ENCODE assay signal across 23 cellular contexts in genomic region chr16:5851583-5851982, GRCh38.
A peak's percentile ranks its signal among the peaks of the same experiment; 100 is the strongest.
DNase-seq lines count a peak whose midpoint lies in the region; ATAC-seq, FAIRE-seq and TF ChIP-seq lines count a peak whose summit lies in the region.
"Had no signal": no experiment of that assay in that cellular context is flagged by ENCODE, and none has a peak within 500 bp of the region (broad histone marks: within the 10 kb centered on the region; RNA-seq: fewer than 3 reads in every experiment).

No MANE protein-coding gene starts in this region.

- H3K36me3 Mint-ChIP-seq in activated T-helper 1 cell treated with anti-CD3 and anti-CD28 coated beads, Interleukin-12 subunit alpha, Interleukin-12 subunit beta, Interleukin-2, Interleukin-4 antibody, amounts not matched to agents 30 ng/mL and 10 ng/mL and 1 ng/mL, durations not matched to agents 14 hours and 24 hours and 36 hours (ENCODE audit: low read depth), result no peaks in the 10 kb centered on the region
- no peaks in the 10 kb centered on the region for H3K36me3 Mint-ChIP-seq in HFFc6 (ENCODE audit: low read depth)

- no peak overlapping the region for H3K4me3 Mint-ChIP-seq in activated T-helper 1 cell treated with anti-CD3 and anti-CD28 coated beads, Interleukin-12 subunit alpha, Interleukin-12 subunit beta, Interleukin-2, Interleukin-4 antibody, amounts not matched to agents 30 ng/mL and 10 ng/mL and 1 ng/mL, durations not matched to agents 14 hours and 24 hours and 36 hours
- H3K4me3 Mint-ChIP-seq in HFFc6, result no peak overlapping the region
- H3K4me3 Mint-ChIP-seq: T-helper 1 cell treated with Interleukin-12 subunit alpha and Interleukin-12 subunit beta and Interleukin-4 antibody, amounts not matched to agents 30 μg/mL and 1 μg/mL, for 36 hours had no signal

- peaks cover 30% of the 10 kb centered on the region for H3F3A ChIP-seq in MM.1S (ENCODE audit: insufficient read depth, low read length)

- no peaks in the 10 kb centered on the region for H3K4me1 Mint-ChIP-seq in activated T-helper 1 cell treated with anti-CD3 and anti-CD28 coated beads, Interleukin-12 subunit alpha, Interleukin-12 subunit beta, Interleukin-2, Interleukin-4 antibody, amounts not matched to agents 30 ng/mL and 10 ng/mL and 1 ng/mL, durations not matched to agents 14 hours and 24 hours and 36 hours (ENCODE audit: low read depth)
- H3K4me1 Mint-ChIP-seq in HFFc6 (ENCODE audit: low read depth), result no peaks in the 10 kb centered on the region

- no peak for ATAC-seq in SK-N-SH treated with all-trans-retinoic acid at 6 μM for 48 hours
- ATAC-seq: K562 had no signal

- H3K27ac ChIP-seq in MM.1S (ENCODE audit: low read length), result peak overlapping the region; percentile 86
- H3K27ac ChIP-seq: C4-2B, Peyer's patch had no signal

- intact Hi-C loops in activated T-helper 1 cell treated with anti-CD3 and anti-CD28 coated beads, Interleukin-12 subunit alpha, Interleukin-12 subunit beta, Interleukin-2, Interleukin-4 antibody, amounts not matched to agents 30 ng/mL and 10 ng/mL and 1 ng/mL, durations not matched to agents 14 hours and 24 hours and 36 hours (cut with micrococcal nuclease), result no loop called here

- H3K27ac Mint-ChIP-seq in activated T-helper 1 cell treated with anti-CD3 and anti-CD28 coated beads, Interleukin-12 subunit alpha, Interleukin-12 subunit beta, Interleukin-2, Interleukin-4 antibody, amounts not matched to agents 30 ng/mL and 10 ng/mL and 1 ng/mL, durations not matched to agents 14 hours and 24 hours and 36 hours, result no peak overlapping the region
- no peak overlapping the region for H3K27ac Mint-ChIP-seq in HFFc6
- H3K27ac Mint-ChIP-seq: T-helper 1 cell treated with Interleukin-12 subunit alpha and Interleukin-12 subunit beta and Interleukin-4 antibody, amounts not matched to agents 30 μg/mL and 1 μg/mL, for 36 hours had no signal

- H3K4me3 ChIP-seq in MM.1S (ENCODE audit: low read length), result peak overlapping the region; percentile 35
- H3K4me3 ChIP-seq in bronchial epithelial cell (ENCODE audit: low read depth, low read length), result no peak overlapping the region
- H3K4me3 ChIP-seq: K562, Peyer's patch had no signal

- DNase-seq in MM.1S (peak; percentile 97), RPMI8226 (peak; percentile 75), bronchial epithelial cell (ENCODE audit: low read depth) (peak; percentile 9), urothelium cell line (ENCODE audit: low spot score) (peak; percentile 66), HFFc6 (no peak)
- DNase-seq in activated T-helper 1 cell treated with anti-CD3 and anti-CD28 coated beads, Interleukin-12 subunit alpha, Interleukin-12 subunit beta, Interleukin-2, Interleukin-4 antibody, amounts not matched to agents 30 ng/mL and 10 ng/mL and 1 ng/mL, durations not matched to agents 14 hours and 24 hours and 36 hours (ENCODE audit: low spot score), result no peak
- DNase-seq: ACHN, AML-193, GF-D8, HCEC 1CT, NCI-H1048, NCI-H1436 treated with DMSO at 0.1 percent for 48 hours, NCI-H2029, NCI-H345, NCI-H524 treated with DMSO at 0.1 percent for 48 hours, Peyer's patch, SIG-M5 had no signal

- H3K9me2 ChIP-seq in MM.1S (replicated peaks; ENCODE audit: insufficient read depth, low read length), result no peaks in the 10 kb centered on the region

- peaks cover 43% of the 10 kb centered on the region for H3K4me1 ChIP-seq in MM.1S (ENCODE audit: low read length)
- H3K4me1 ChIP-seq: Peyer's patch had no signal

- H2AFZ ChIP-seq in MM.1S (ENCODE audit: low read length), result peak overlapping the region; percentile 52

- TF ChIP-seq CTCF in MM.1S (IDR thresholded peaks at IDR 0.05; ENCODE audit: low read length) (no peak), bronchial epithelial cell (IDR thresholded peaks at IDR 0.05; ENCODE audit: insufficient read depth, low read length, severe bottlenecking) (no peak), HFFc6 (IDR thresholded peaks at IDR 0.05) (no peak)

- H3K9me3 Mint-ChIP-seq in activated T-helper 1 cell treated with anti-CD3 and anti-CD28 coated beads, Interleukin-12 subunit alpha, Interleukin-12 subunit beta, Interleukin-2, Interleukin-4 antibody, amounts not matched to agents 30 ng/mL and 10 ng/mL and 1 ng/mL, durations not matched to agents 14 hours and 24 hours and 36 hours, result peaks cover 21% of the 10 kb centered on the region
- peaks cover 38% of the 10 kb centered on the region for H3K9me3 Mint-ChIP-seq in HFFc6

- no peaks in the 10 kb centered on the region for H4K20me1 ChIP-seq in MM.1S (ENCODE audit: insufficient read depth, low read length)

- no peaks in the 10 kb centered on the region for H3K27me3 ChIP-seq in MM.1S (replicated peaks; ENCODE audit: insufficient read depth, low read length)
- H3K27me3 ChIP-seq in bronchial epithelial cell (ENCODE audit: control insufficient read depth, insufficient read depth, low read length), result no peaks in the 10 kb centered on the region
- H3K27me3 ChIP-seq: Peyer's patch had no signal

- no peaks in the 10 kb centered on the region for H3K27me3 Mint-ChIP-seq in activated T-helper 1 cell treated with anti-CD3 and anti-CD28 coated beads, Interleukin-12 subunit alpha, Interleukin-12 subunit beta, Interleukin-2, Interleukin-4 antibody, amounts not matched to agents 30 ng/mL and 10 ng/mL and 1 ng/mL, durations not matched to agents 14 hours and 24 hours and 36 hours (ENCODE audit: insufficient read depth)
- H3K27me3 Mint-ChIP-seq in HFFc6 (ENCODE audit: insufficient read depth), result no peaks in the 10 kb centered on the region

- FAIRE-seq in bronchial epithelial cell (lab: Jason Lieb, UNC) (no peak), urothelium cell line (lab: Jason Lieb, UNC) (no peak)
- FAIRE-seq: GM12891, GM19239, K562 had no signal

- peak overlapping the region; percentile 76 for H3K4me2 ChIP-seq in MM.1S (ENCODE audit: low read depth, low read length)

- no peaks in the 10 kb centered on the region for H3K9me3 ChIP-seq in MM.1S (replicated peaks; ENCODE audit: insufficient read depth, low read length)
- H3K9me3 ChIP-seq: Peyer's patch had no signal

- no peaks in the 10 kb centered on the region for H3K36me3 ChIP-seq in MM.1S (replicated peaks; ENCODE audit: insufficient read depth, low read length)
- H3K36me3 ChIP-seq in bronchial epithelial cell (ENCODE audit: control insufficient read depth, insufficient read depth, low read length), result no peaks in the 10 kb centered on the region
- H3K36me3 ChIP-seq: Peyer's patch had no signal

- H3K79me2 ChIP-seq in MM.1S (ENCODE audit: low read length), result no peaks in the 10 kb centered on the region

- H3K9ac ChIP-seq in MM.1S (ENCODE audit: low read length), result peak overlapping the region; percentile 42

TF ChIP-seq in SK-N-SH treated with all-trans-retinoic acid at 6 μM for 48 hours, 23 proteins besides CTCF, POLR2A, EP300 and RAD21 (continues in another document):
- TF ChIP-seq ARNTL (CRISPR knock-in tag; IDR thresholded peaks at IDR 0.05; ENCODE audit: borderline replicate concordance, low read depth) (no peak), ZFP3 (CRISPR knock-in tag; IDR thresholded peaks at IDR 0.05) (no peak), TCF4 (CRISPR knock-in tag; IDR thresholded peaks at IDR 0.05; ENCODE audit: borderline replicate concordance) (no peak), PPARA (CRISPR knock-in tag; IDR thresholded peaks at IDR 0.05; ENCODE audit: borderline replicate concordance) (no peak), OSR1 (CRISPR knock-in tag; IDR thresholded peaks at IDR 0.05) (no peak), BACH2 (CRISPR knock-in tag; IDR thresholded peaks at IDR 0.05; ENCODE audit: borderline replicate concordance) (no peak), GLIS3 (CRISPR knock-in tag; IDR thresholded peaks at IDR 0.05) (no peak), ESRRG (CRISPR knock-in tag; IDR thresholded peaks at IDR 0.05) (no peak), ZFP30 (CRISPR knock-in tag; IDR thresholded peaks at IDR 0.05) (no peak)
- TF ChIP-seq, protein P1, sequence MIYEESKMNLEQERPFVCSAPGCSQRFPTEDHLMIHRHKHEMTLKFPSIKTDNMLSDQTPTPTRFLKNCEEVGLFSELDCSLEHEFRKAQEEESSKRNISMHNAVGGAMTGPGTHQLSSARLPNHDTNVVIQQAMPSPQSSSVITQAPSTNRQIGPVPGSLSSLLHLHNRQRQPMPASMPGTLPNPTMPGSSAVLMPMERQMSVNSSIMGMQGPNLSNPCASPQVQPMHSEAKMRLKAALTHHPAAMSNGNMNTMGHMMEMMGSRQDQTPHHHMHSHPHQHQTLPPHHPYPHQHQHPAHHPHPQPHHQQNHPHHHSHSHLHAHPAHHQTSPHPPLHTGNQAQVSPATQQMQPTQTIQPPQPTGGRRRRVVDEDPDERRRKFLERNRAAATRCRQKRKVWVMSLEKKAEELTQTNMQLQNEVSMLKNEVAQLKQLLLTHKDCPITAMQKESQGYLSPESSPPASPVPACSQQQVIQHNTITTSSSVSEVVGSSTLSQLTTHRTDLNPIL (CRISPR knock-in tag; IDR thresholded peaks at IDR 0.05; ENCODE audit: low read depth), result no peak
- TF ChIP-seq, protein P2, sequence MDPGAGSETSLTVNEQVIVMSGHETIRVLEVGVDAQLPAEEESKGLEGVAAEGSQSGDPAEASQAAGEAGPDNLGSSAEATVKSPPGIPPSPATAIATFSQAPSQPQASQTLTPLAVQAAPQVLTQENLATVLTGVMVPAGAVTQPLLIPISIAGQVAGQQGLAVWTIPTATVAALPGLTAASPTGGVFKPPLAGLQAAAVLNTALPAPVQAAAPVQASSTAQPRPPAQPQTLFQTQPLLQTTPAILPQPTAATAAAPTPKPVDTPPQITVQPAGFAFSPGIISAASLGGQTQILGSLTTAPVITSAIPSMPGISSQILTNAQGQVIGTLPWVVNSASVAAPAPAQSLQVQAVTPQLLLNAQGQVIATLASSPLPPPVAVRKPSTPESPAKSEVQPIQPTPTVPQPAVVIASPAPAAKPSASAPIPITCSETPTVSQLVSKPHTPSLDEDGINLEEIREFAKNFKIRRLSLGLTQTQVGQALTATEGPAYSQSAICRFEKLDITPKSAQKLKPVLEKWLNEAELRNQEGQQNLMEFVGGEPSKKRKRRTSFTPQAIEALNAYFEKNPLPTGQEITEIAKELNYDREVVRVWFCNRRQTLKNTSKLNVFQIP (CRISPR knock-in tag; IDR thresholded peaks at IDR 0.05; ENCODE audit: borderline replicate concordance, low read depth), result no peak

Comparison
In these comparisons a context has a peak if more than half of its experiments do, and no peak if none do; other contexts are left out.
1. DNase-seq: peak in MM.1S (single experiment), RPMI8226 (single experiment), bronchial epithelial cell (single experiment) and urothelium cell line (single experiment); none in activated T-helper 1 cell treated with anti-CD3 and anti-CD28 coated beads, Interleukin-12 subunit alpha, Interleukin-12 subunit beta, Interleukin-2, Interleukin-4 antibody, amounts not matched to agents 30 ng/mL and 10 ng/mL and 1 ng/mL, durations not matched to agents 14 hours and 24 hours and 36 hours (single experiment) and HFFc6 (single experiment).